Comparison of ENCODE assay signal across 10 cellular contexts in the genomic region with DNA sequence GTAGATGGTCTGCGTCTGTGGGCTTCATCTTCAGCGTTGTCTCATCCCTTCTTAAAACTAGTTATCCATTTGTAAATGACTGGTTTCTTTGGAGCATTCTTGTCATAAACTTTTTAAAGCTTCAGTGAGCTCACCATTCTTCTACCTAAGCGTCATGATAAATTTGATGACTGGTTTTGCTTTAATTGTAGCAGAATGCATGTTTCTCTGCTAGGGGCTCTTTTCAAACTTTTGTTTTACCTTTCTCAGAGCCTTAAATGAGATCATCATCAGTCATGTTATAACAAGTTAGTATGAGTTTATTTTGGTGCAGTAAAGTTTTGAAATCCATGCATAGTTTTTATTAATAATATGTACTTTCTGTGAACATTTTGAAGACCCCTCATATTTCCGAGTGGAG. TPM values are rescaled to one million over a fixed set of nuclear protein-coding genes. Genes with fewer than 3 reads are reported as not detected.
"Had no signal": no experiment of that assay in that cellular context is flagged by ENCODE, and none has a peak within 500 bp of the region (broad histone marks: within the 10 kb centered on the region; RNA-seq: fewer than 3 reads in every experiment).

No MANE protein-coding gene starts in this region.

- DNase-seq: GM23248, H9, HCEC 1CT, IMR-90, KG1 had no signal

- FAIRE-seq: H1, H54, HTR-8/SVneo, K562 had no signal

- H3K27ac ChIP-seq: GM23248 had no signal

- H3K4me3 ChIP-seq: GM23248, K562 had no signal

- ATAC-seq: K562 had no signal

RNA-seq across cellular contexts. Expression of a gene that starts 6.3 kb away (rescaled TPM):
- total RNA-seq: GM23248, HT-29 had no signal
- polyA plus RNA-seq: GM23248 had no signal
